In genomic region chr20:22914291-22914690, GRCh38 we compare ENCODE assay signal across 8 cellular contexts.
"Had no signal": no experiment of that assay in that cellular context is flagged by ENCODE, and none has a peak within 500 bp of the region (broad histone marks: within the 10 kb centered on the region; RNA-seq: fewer than 3 reads in every experiment).

No MANE protein-coding gene starts in this region.

- H2AFZ ChIP-seq: GM23248 had no signal

- DNase-seq: GM23248, GOT3, H7, HFFc6 had no signal

- H3K4me1 ChIP-seq: HAP-1 had no signal

- H3K4me3 ChIP-seq: GM23248, HAP-1 had no signal

- H3K36me3 ChIP-seq: HAP-1 had no signal

- H3K9ac ChIP-seq: GM23248 had no signal

- H3K27ac ChIP-seq: GM23248, HL-60 had no signal

- FAIRE-seq: HepG2 had no signal

- ATAC-seq: HCT116, HepG2 had no signal
